ENCODE assay signal across 33 cellular contexts in the genomic region with DNA sequence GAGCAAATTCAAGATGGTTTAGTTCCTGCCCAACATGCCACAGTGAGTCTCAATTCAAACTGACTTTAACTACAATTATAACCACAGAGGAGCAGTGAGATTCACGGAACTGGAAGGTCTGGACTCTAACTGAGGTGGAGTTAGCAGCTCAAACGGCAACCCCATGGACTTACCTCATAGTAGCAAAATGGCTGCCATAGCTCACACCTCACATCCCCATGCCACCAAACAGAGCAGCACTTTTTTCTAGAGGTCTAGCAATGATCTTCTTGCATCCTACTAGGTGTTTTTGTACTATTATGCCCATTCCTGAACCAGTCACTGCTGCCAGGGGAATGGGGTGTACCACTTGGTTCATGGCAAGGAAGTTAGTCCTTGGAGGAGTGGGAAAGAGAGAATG.
"Had no signal": no experiment of that assay in that cellular context is flagged by ENCODE, and none has a peak within 500 bp of the region (broad histone marks: within the 10 kb centered on the region; RNA-seq: fewer than 3 reads in every experiment).

No MANE protein-coding gene starts in this region.

- H3K36me3 ChIP-seq: adrenal gland, ascending aorta, brain microvascular endothelial cell, breast epithelium, cardiac muscle cell had no signal

- H3K27ac ChIP-seq: adrenal gland, ascending aorta, body of pancreas, brain microvascular endothelial cell, breast epithelium, cardiac muscle cell had no signal

- FAIRE-seq: astrocyte had no signal

- H3K9me3 ChIP-seq: adrenal gland, ascending aorta, body of pancreas, breast epithelium had no signal

- H3K4me1 ChIP-seq: adrenal gland, ascending aorta, body of pancreas, breast epithelium had no signal

- H3K4me3 ChIP-seq: adrenal gland, ascending aorta, body of pancreas, breast epithelium, cardiac muscle cell had no signal

- DNase-seq: activated effector memory CD4-positive, alpha-beta T cell treated with anti-CD3 and anti-CD28 coated beads, Interleukin-2, amount 50 U/mL, for 16 hours; activated effector memory CD4-positive, alpha-beta T cell treated with Interleukin-2 at 50 U/mL for 16 hours; activated gamma-delta T cell; activated gamma-delta T cell treated with Interleukin-2 at 50 U/mL for 16 hours; activated naive CD4-positive, alpha-beta T cell; activated naive CD4-positive, alpha-beta T cell treated with anti-CD3 and anti-CD28 coated beads for 36 hours; activated naive CD4-positive, alpha-beta T cell treated with anti-CD3 and anti-CD28 coated beads, Interleukin-2, amount 10 ng/mL, durations not matched to agents 7 days and 5 days; activated naive CD4-positive, alpha-beta T cell treated with anti-CD3 and anti-CD28 coated beads, Interleukin-2, amount 50 U/mL, for 16 hours; activated naive CD4-positive, alpha-beta T cell treated with Interleukin-2 at 50 U/mL for 16 hours; activated naive CD8-positive, alpha-beta T cell treated with anti-CD3 and anti-CD28 coated beads for 36 hours; activated naive CD8-positive, alpha-beta T cell treated with anti-CD3 and anti-CD28 coated beads, Interleukin-2, amount 10 ng/mL, durations not matched to agents 7 days and 5 days; activated naive CD8-positive, alpha-beta T cell treated with anti-CD3 and anti-CD28 coated beads, Interleukin-2, amount 50 U/mL, for 24 hours; activated T-cell treated with anti-CD3 and anti-CD28 coated beads, Interleukin-2, amount 50 U/mL, for 1 hour; activated T-cell treated with anti-CD3 and anti-CD28 coated beads, Interleukin-2, amount 50 U/mL, for 24 hours; activated T-cell treated with anti-CD3 and anti-CD28 coated beads, Interleukin-2, amount 50 U/mL, for 4 hours; activated T-cell treated with anti-CD3 and anti-CD28 coated beads, Interleukin-2, amount 50 U/mL, for 48 hours; activated T-cell treated with anti-CD3 and anti-CD28 coated beads, Interleukin-2, amount 50 U/mL, for 72 hours; adrenal gland; amniotic stem cell; amygdala; anterior cingulate cortex; aorta; body of pancreas; brain microvascular endothelial cell; caudate nucleus; central memory CD4-positive, alpha-beta T cell; cerebellar nuclear complex had no signal

- H3K27me3 ChIP-seq: adrenal gland, ascending aorta, body of pancreas, brain microvascular endothelial cell, breast epithelium, cardiac muscle cell had no signal

- ATAC-seq: activated naive CD4-positive, alpha-beta T cell treated with anti-CD3 and anti-CD28 coated beads, Interleukin-2, amount 50 U/mL, for 72 hours; activated naive CD8-positive, alpha-beta T cell treated with anti-CD3 and anti-CD28 coated beads, Interleukin-2, amount 50 U/mL, for 24 hours; activated T-cell treated with anti-CD3 and anti-CD28 coated beads, Interleukin-2, amount 50 U/mL, for 4 hours; activated T-cell treated with anti-CD3 and anti-CD28 coated beads, Interleukin-2, amount 50 U/mL, for 72 hours; activated T-helper 17 cell treated with anti-CD3 and anti-CD28 coated beads, Interleukin-2, amount 50 U/mL, for 72 hours; body of pancreas had no signal
